Comparison of ENCODE assay signal across 31 cellular contexts in genomic region chr18:39380823-39381222, GRCh38.
DNase-seq lines count a peak whose midpoint lies in the region; FAIRE-seq and TF ChIP-seq lines count a peak whose summit lies in the region.
"Had no signal": no experiment of that assay in that cellular context is flagged by ENCODE, and none has a peak within 500 bp of the region (broad histone marks: within the 10 kb centered on the region; RNA-seq: fewer than 3 reads in every experiment).

No MANE protein-coding gene starts in this region.

- H3K23me2 ChIP-seq in H1 (ENCODE audit: low read depth, low read length): no peaks in the 10 kb centered on the region

- H2AFZ ChIP-seq in H1 (ENCODE audit: low read length): no peak overlapping the region
- peak overlapping the region; percentile 30 for H2AFZ ChIP-seq in neural cell (ENCODE audit: low read depth, low read length)

- no peaks in the 10 kb centered on the region for H3K79me1 ChIP-seq in H1 (ENCODE audit: low read depth, low read length)

- POLR2A ChIA-PET in H1 (lab: Charles Lee; ENCODE audit: partially characterized antibody): no interaction called here

- H3K4me3 ChIP-seq in H1 (ENCODE audit: extremely low read depth in 1 of 4, insufficient read depth in 2 of 4, low read depth in 3 of 4, low read length in 4 of 4) (no peak overlapping the region), neural cell (ENCODE audit: low read length) (peak overlapping the region; percentile 52), breast epithelium (no peak overlapping the region), Peyer's patch (no peak overlapping the region)
- H3K4me3 ChIP-seq: coronary artery, K562 had no signal

- 0 out of 4 replicates have a peak overlapping the region, but pooled peaks have one; percentile 13 to 27 for H3K4me2 ChIP-seq in H1 (ENCODE audit: insufficient read depth in 1 of 2, low read depth in 2 of 2, low read length in 2 of 2)
- peak overlapping the region; percentile 40 for H3K4me2 ChIP-seq in neural cell (ENCODE audit: low read length)

- no peak overlapping the region for H3K4ac ChIP-seq in H1 (replicated peaks; ENCODE audit: insufficient read length, low read depth, low read length)

- H3K4me1 ChIP-seq in H1 (replicated peaks in 1 of 4; ENCODE audit: control insufficient read depth in 3 of 4, insufficient read depth in 4 of 4, low read length in 3 of 4) (peaks cover 0 to 6% (median under 1%) of the 10 kb centered on the region in 4 experiments; a peak in 3 of 7 replicates), breast epithelium (no peaks in the 10 kb centered on the region), Peyer's patch (no peaks in the 10 kb centered on the region)

- H2AK5ac ChIP-seq in H1 (ENCODE audit: low read depth, low read length): no peak overlapping the region

- H3K18ac ChIP-seq in H1 (ENCODE audit: extremely low read depth, low read length): no peak overlapping the region

- 54% methylated on average over 10 of the region's 10 CpGs; no CpG with 5 or more reads in 1 of the 2 experiments for WGBS in H1 (ENCODE audit: extremely low coverage in 1 of 2, insufficient coverage in 1 of 2, insufficient read length in 1 of 2, insufficient replicate concordance in 2 of 2, low coverage in 1 of 2, low lambda C conversion rate in 2 of 2, missing lambda C conversion rate in 1 of 2), 2 experiments

- H3K79me2 ChIP-seq in H1 (ENCODE audit: control insufficient read depth in 1 of 2, insufficient read depth in 2 of 2, low read length in 2 of 2) (no peaks in the 10 kb centered on the region), neural cell (replicated peaks; ENCODE audit: insufficient read depth, low read length) (no peaks in the 10 kb centered on the region)

- H3K36me3 ChIP-seq in H1 (ENCODE audit: control insufficient read depth in 2 of 4, insufficient read depth in 4 of 4, low read length in 3 of 4) (no peaks in the 10 kb centered on the region), neural cell (ENCODE audit: insufficient read depth, low read length) (no peaks in the 10 kb centered on the region), breast epithelium (no peaks in the 10 kb centered on the region), Peyer's patch (no peaks in the 10 kb centered on the region)

- no peak overlapping the region for H3K23ac ChIP-seq in H1 (ENCODE audit: insufficient read length)

- H4K8ac ChIP-seq in H1 (ENCODE audit: extremely low read depth, insufficient read depth, low read length): no peak overlapping the region

- H3F3A ChIP-seq in neural cell (ENCODE audit: insufficient read depth, low read length, poor library complexity, severe bottlenecking): peaks cover 5% of the 10 kb centered on the region

- no peak overlapping the region for H3K27ac Mint-ChIP-seq in mesothelial cell of epicardium
- H3K27ac Mint-ChIP-seq: activated naive CD4-positive, alpha-beta T cell treated with anti-CD3 and anti-CD28 coated beads, Interleukin-2, amount 50 U/mL, for 72 hours had no signal

- H4K5ac ChIP-seq in H1 (ENCODE audit: insufficient read length, low read depth, low read length): no peak overlapping the region

- no peak for TF ChIP-seq EP300 in H1 (IDR thresholded peaks at IDR 0.05; ENCODE audit: borderline replicate concordance in 1 of 2, low read depth in 2 of 2, low read length in 2 of 2)
- no peak for TF ChIP-seq EP300 in neural cell (conservative IDR thresholded peaks at IDR 0.05; ENCODE audit: poor library complexity, severe bottlenecking)

- H3K27ac ChIP-seq in H1 (ENCODE audit: low read depth, low read length): no peak overlapping the region; the same call in 1 of the 2 replicates
- H3K27ac ChIP-seq in neural cell (ENCODE audit: low read length): peak overlapping the region; percentile 37
- H3K27ac ChIP-seq in breast epithelium: no peak overlapping the region
- H3K27ac ChIP-seq in Peyer's patch: no peak overlapping the region
- H3K27ac ChIP-seq: 22Rv1, C4-2B, coronary artery, VCaP had no signal

- no peak overlapping the region for H2BK20ac ChIP-seq in H1 (ENCODE audit: low read length)

- H4K91ac ChIP-seq in H1 (replicated peaks; ENCODE audit: insufficient read length, low read length): no peak overlapping the region

- no peaks in the 10 kb centered on the region for H3K27me3 Mint-ChIP-seq in mesothelial cell of epicardium (ENCODE audit: low read depth)

- peaks cover 6% of the 10 kb centered on the region for H3K4me1 Mint-ChIP-seq in mesothelial cell of epicardium

- H3K9ac ChIP-seq in H1 (replicated peaks in 1 of 4; ENCODE audit: extremely low read depth in 1 of 4, low read depth in 3 of 4, low read length in 3 of 4) (no peak overlapping the region), neural cell (ENCODE audit: low read length) (peak overlapping the region; percentile 19)

- no peak overlapping the region for H3K14ac ChIP-seq in H1 (ENCODE audit: insufficient read length)

- in situ Hi-C loops in GM13976 (cut with MboI; ENCODE audit: low sequenced_read_pairs, unreplicated experiment): no loop called here

- no peak overlapping the region for H2BK5ac ChIP-seq in H1 (ENCODE audit: low read depth, low read length)

- no peak overlapping the region for H2BK120ac ChIP-seq in H1 (replicated peaks; ENCODE audit: low read depth, low read length)

- H3K9me3 ChIP-seq in H1 (ENCODE audit: insufficient read depth in 2 of 2, low read depth in 1 of 2, low read length in 1 of 2) (no peaks in the 10 kb centered on the region), neural cell (ENCODE audit: low read length) (no peaks in the 10 kb centered on the region), breast epithelium (no peaks in the 10 kb centered on the region), Peyer's patch (no peaks in the 10 kb centered on the region)

- H3K27me3 ChIP-seq in H1 (replicated peaks in 1 of 4; ENCODE audit: control insufficient read depth in 3 of 4, extremely low read depth in 1 of 4, insufficient read depth in 3 of 4, low read length in 3 of 4): no peaks in the 10 kb centered on the region
- no peaks in the 10 kb centered on the region for H3K27me3 ChIP-seq in neural cell (ENCODE audit: insufficient read depth, low read depth, low read length)
- no peaks in the 10 kb centered on the region for H3K27me3 ChIP-seq in breast epithelium
- no peaks in the 10 kb centered on the region for H3K27me3 ChIP-seq in Peyer's patch

- DNase-seq in Ammon's horn (ENCODE audit: low spot score) (peak; percentile 62), NCI-H69 (lab: John Stamatoyannopoulos, UW) (peak; percentile 54), H1 (ENCODE audit: low read depth in 1 of 2, low spot score in 2 of 2) (no peak), mesothelial cell of epicardium (ENCODE audit: low spot score in 2 of 2, unreplicated experiment in 2 of 2) (no peak), breast epithelium (ENCODE audit: low spot score in 2 of 2) (no peak), GM13976 (ENCODE audit: low spot score) (no peak), Peyer's patch (no peak)
- DNase-seq: activated CD4-positive, alpha-beta T cell treated with anti-CD3 and anti-CD28 coated beads for 4 hours; activated effector memory CD4-positive, alpha-beta T cell treated with Interleukin-2 at 50 U/mL for 16 hours; activated T-cell treated with anti-CD3 and anti-CD28 coated beads, Interleukin-2, amount 50 U/mL, for 1 hour; anterior cingulate cortex; caudate nucleus; COR-L47; DMS53; left ventricle myocardium superior; NCI-H1092; NCI-H187 treated with DMSO at 0.1 percent for 48 hours; NCI-H226; NCI-H526 treated with DMSO at 0.1 percent for 48 hours; SIG-M5; stimulated activated naive CD8-positive, alpha-beta T cell treated with anti-CD3 and anti-CD28 coated beads, Interleukin-15, Interleukin-2, amounts not matched to agents 100 U/mL and 50 U/mL, for 24 hours; SW 1271 had no signal

- H4K20me1 ChIP-seq in H1 (replicated peaks in 1 of 2; ENCODE audit: control insufficient read depth in 1 of 2, insufficient read depth in 2 of 2, low read length in 2 of 2): no peaks in the 10 kb centered on the region
- no peaks in the 10 kb centered on the region for H4K20me1 ChIP-seq in neural cell (ENCODE audit: insufficient read depth)

- TF ChIP-seq POLR2A in H1 (IDR thresholded peaks at IDR 0.05; ENCODE audit: control extremely low read depth in 1 of 2, low read depth in 2 of 2, low read length in 2 of 2): no peak
- no peak for TF ChIP-seq POLR2A in breast epithelium (IDR thresholded peaks at IDR 0.05)
- TF ChIP-seq POLR2A in Peyer's patch (IDR thresholded peaks at IDR 0.05): no peak

- TF ChIP-seq CTCF in H1 (IDR thresholded peaks at IDR 0.05; ENCODE audit: control extremely low read depth in 1 of 3, insufficient read depth in 1 of 3, low read depth in 1 of 3, low read length in 3 of 3): no peak
- no peak for TF ChIP-seq CTCF in neural cell (IDR thresholded peaks at IDR 0.05; ENCODE audit: poor library complexity, severe bottlenecking)
- no peak for TF ChIP-seq CTCF in mesothelial cell of epicardium (IDR thresholded peaks at IDR 0.05; ENCODE audit: unreplicated experiment)
- TF ChIP-seq CTCF in breast epithelium (IDR thresholded peaks at IDR 0.05): no peak
- no peak for TF ChIP-seq CTCF in GM13976 (IDR thresholded peaks at IDR 0.05; ENCODE audit: borderline replicate concordance, control extremely low read depth, extremely low read depth, insufficient read depth, missing control alignments)
- TF ChIP-seq CTCF in Peyer's patch (IDR thresholded peaks at IDR 0.05): no peak

- no peaks in the 10 kb centered on the region for H3K9me3 Mint-ChIP-seq in mesothelial cell of epicardium

- H2BK15ac ChIP-seq in H1 (ENCODE audit: low read length): no peak overlapping the region

- no peak overlapping the region for H2BK12ac ChIP-seq in H1 (ENCODE audit: low read depth, low read length)

- TF ChIP-seq RAD21 in H1 (IDR thresholded peaks at IDR 0.05 in 1 of 2, conservative IDR thresholded peaks at IDR 0.05 in 1 of 2; ENCODE audit: low read depth in 2 of 2, low read length in 2 of 2) (no peak), neural cell (conservative IDR thresholded peaks at IDR 0.05) (peak; percentile 28)

- intact Hi-C loops in breast epithelium (cut with DNase I; ENCODE audit: low total_unique reads): no loop called here

- no peaks in the 10 kb centered on the region for H3K9me2 ChIP-seq in neural cell (ENCODE audit: insufficient read depth, low read length)

- H3K4me3 Mint-ChIP-seq in mesothelial cell of epicardium: no peak overlapping the region

- CTCF ChIA-PET in H1 (lab: Charles Lee; ENCODE audit: partially characterized antibody): no interaction called here

- FAIRE-seq in H1 (lab: Jason Lieb, UNC): no peak
- FAIRE-seq: GM12891, K562, keratinocyte had no signal

- no peak overlapping the region for H3K56ac ChIP-seq in H1 (replicated peaks; ENCODE audit: insufficient read length, low read depth, low read length)

- no peaks in the 10 kb centered on the region for H3K36me3 Mint-ChIP-seq in mesothelial cell of epicardium
- H3K36me3 Mint-ChIP-seq: activated naive CD4-positive, alpha-beta T cell treated with anti-CD3 and anti-CD28 coated beads, Interleukin-2, amount 50 U/mL, for 72 hours had no signal

TF ChIP-seq in H1, 55 proteins besides CTCF, POLR2A, EP300 and RAD21 (continues in another document):
- TF ChIP-seq POLR2AphosphoS5 (IDR thresholded peaks at IDR 0.05; ENCODE audit: low read depth, low read length) (no peak), CHD1 (IDR thresholded peaks at IDR 0.05; ENCODE audit: low read depth, low read length) (no peak)

TF ChIP-seq in neural cell, 6 proteins besides CTCF, POLR2A, EP300 and RAD21:
- peak; percentile 18 for TF ChIP-seq SMC3 (conservative IDR thresholded peaks at IDR 0.05; ENCODE audit: poor library complexity)
- TF ChIP-seq MXI1 (conservative IDR thresholded peaks at IDR 0.05; ENCODE audit: poor library complexity, severe bottlenecking): no peak
TF ChIP-seq in neural cell: peak in this region for 1.

Comparison
In these comparisons a context has a peak if more than half of its experiments do, and no peak if none do; other contexts are left out.
1. DNase-seq: peak in Ammon's horn (single experiment) and NCI-H69 (single experiment); none in H1 (0 of 2), mesothelial cell of epicardium (0 of 2), breast epithelium (0 of 2), GM13976 (single experiment) and Peyer's patch (0 of 3).